33 cellular contexts compared by ENCODE assay signal in the genomic region with DNA sequence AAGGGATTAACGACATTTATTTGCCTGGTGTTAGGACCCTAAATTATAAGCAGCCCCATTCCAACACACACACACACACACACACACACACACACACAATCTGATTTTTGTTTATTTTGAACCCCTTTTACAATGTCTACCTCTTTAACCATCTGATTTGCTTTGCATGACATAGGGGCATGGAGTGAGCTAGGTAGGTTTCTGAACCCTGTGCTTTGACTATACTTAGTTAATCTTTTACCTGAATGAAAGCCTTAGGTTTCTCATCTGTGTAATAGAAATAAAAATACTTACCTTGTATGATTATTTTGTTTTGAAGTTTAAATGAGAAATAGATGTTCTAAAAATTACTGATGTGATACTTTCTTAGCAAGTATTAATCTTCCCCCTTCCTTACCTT.
DNase-seq lines count a peak whose midpoint lies in the region; ATAC-seq, FAIRE-seq and TF ChIP-seq lines count a peak whose summit lies in the region.
"Had no signal": no experiment of that assay in that cellular context is flagged by ENCODE, and none has a peak within 500 bp of the region (broad histone marks: within the 10 kb centered on the region; RNA-seq: fewer than 3 reads in every experiment).

No MANE protein-coding gene starts in this region.

- no peaks in the 10 kb centered on the region for H3K36me3 Mint-ChIP-seq in astrocyte (ENCODE audit: low read depth, unreplicated experiment)
- H3K36me3 Mint-ChIP-seq: CD14-positive monocyte; CD4-positive, alpha-beta memory T cell; CD4-positive, CD25-positive, alpha-beta regulatory T cell; CD8-positive, alpha-beta memory T cell; CD8-positive, alpha-beta T cell had no signal

- no peak for TF ChIP-seq RAD21 in HepG2 (CRISPR knock-in tag; IDR thresholded peaks at IDR 0.05)

- no peaks in the 10 kb centered on the region for H3K4me1 ChIP-seq in right lobe of liver
- H3K4me1 ChIP-seq in HepG2 (ENCODE audit: insufficient read depth, low read length): no peaks in the 10 kb centered on the region
- H3K4me1 ChIP-seq in astrocyte (ENCODE audit: insufficient read depth, low read length): no peaks in the 10 kb centered on the region
- H3K4me1 ChIP-seq: A549; BE2C; BLaER1; BLaER1 treated with 17β-estradiol and CSF1 and Interleukin-3, amounts not matched to agents 10 nM and 100 nM; Caco-2 had no signal

- FAIRE-seq in HepG2 (lab: Jason Lieb, UNC): no peak
- FAIRE-seq in D721Med (lab: Jason Lieb, UNC): peak; percentile 79
- peak; percentile 9 for FAIRE-seq in astrocyte (lab: Jason Lieb, UNC)
- FAIRE-seq: A204.1, A549 had no signal

- H3K4me2 ChIP-seq in HepG2 (ENCODE audit: low read depth, low read length) (no peak overlapping the region), astrocyte (ENCODE audit: low read length) (no peak overlapping the region)
- H3K4me2 ChIP-seq: A549; BLaER1; BLaER1 treated with 17β-estradiol and CSF1 and Interleukin-3, amounts not matched to agents 10 nM and 100 nM had no signal

- H3K9ac ChIP-seq in HepG2 (ENCODE audit: insufficient read depth, low read depth, low read length) (no peak overlapping the region), astrocyte (ENCODE audit: low read length) (no peak overlapping the region)
- H3K9ac ChIP-seq: BLaER1; BLaER1 treated with 17β-estradiol and CSF1 and Interleukin-3, amounts not matched to agents 10 nM and 100 nM had no signal

- TF ChIP-seq EP300 in HepG2 (IDR thresholded peaks at IDR 0.05; ENCODE audit: low read depth in 2 of 2, low read length in 2 of 2) (no peak), HepG2 (CRISPR knock-in tag; IDR thresholded peaks at IDR 0.05; ENCODE audit: borderline replicate concordance) (no peak)

- no peaks in the 10 kb centered on the region for H3K27me3 Mint-ChIP-seq in astrocyte (ENCODE audit: low read depth, unreplicated experiment)
- H3K27me3 Mint-ChIP-seq: B cell; CD4-positive, alpha-beta memory T cell; CD4-positive, alpha-beta T cell; CD4-positive, CD25-positive, alpha-beta regulatory T cell; CD8-positive, alpha-beta memory T cell had no signal

- no peak overlapping the region for H3K4me3 Mint-ChIP-seq in astrocyte (ENCODE audit: unreplicated experiment)
- H3K4me3 Mint-ChIP-seq: B cell; CD14-positive monocyte; CD4-positive, alpha-beta memory T cell; CD4-positive, alpha-beta T cell; CD4-positive, CD25-positive, alpha-beta regulatory T cell; CD8-positive, alpha-beta memory T cell; CD8-positive, alpha-beta T cell had no signal

- H3K27ac ChIP-seq in right lobe of liver (no peak overlapping the region), HepG2 (ENCODE audit: extremely low read length, insufficient read depth, low read length) (no peak overlapping the region), astrocyte (ENCODE audit: low read depth, low read length) (no peak overlapping the region)
- H3K27ac ChIP-seq: 22Rv1; A549; BLaER1; BLaER1 treated with 17β-estradiol and CSF1 and Interleukin-3, amounts not matched to agents 10 nM and 100 nM; C4-2B had no signal

- H3K4me1 Mint-ChIP-seq in astrocyte (ENCODE audit: low read depth, unreplicated experiment): peaks cover 6% of the 10 kb centered on the region
- H3K4me1 Mint-ChIP-seq: B cell; CD14-positive monocyte; CD4-positive, alpha-beta memory T cell; CD4-positive, CD25-positive, alpha-beta regulatory T cell; CD8-positive, alpha-beta memory T cell had no signal

- in situ Hi-C loops in HepG2 (cut with HindIII; ENCODE audit: extremely low pct_ligation_motif_present, low pct_unique_long_range_greater_than_20kb): no loop called here

- intact Hi-C loops in right lobe of liver (cut with DNase I): no loop called here
- intact Hi-C loops in HepG2 (cut with micrococcal nuclease; ENCODE audit: unreplicated experiment): no loop called here

- H3K4me3 ChIP-seq in right lobe of liver (no peak overlapping the region), HepG2 (replicated peaks in 1 of 3; ENCODE audit: insufficient read depth in 1 of 3, low read depth in 2 of 3, low read length in 3 of 3) (no peak overlapping the region), astrocyte (ENCODE audit: insufficient read depth, low read depth, low read length) (no peak overlapping the region)
- H3K4me3 ChIP-seq: A549; BLaER1; BLaER1 treated with 17β-estradiol and CSF1 and Interleukin-3, amounts not matched to agents 10 nM and 100 nM had no signal

- 100% methylated on average over 1 of the region's 1 CpG for WGBS in right lobe of liver (ENCODE audit: insufficient coverage, low coverage, low lambda C conversion rate, missing lambda C conversion rate)
- 0% methylated on average over 1 of the region's 1 CpG for WGBS in HepG2 (ENCODE audit: low lambda C conversion rate)

- TF ChIP-seq POLR2A in right lobe of liver (IDR thresholded peaks at IDR 0.05): no peak
- no peak for TF ChIP-seq POLR2A in HepG2 (IDR thresholded peaks at IDR 0.05; ENCODE audit: insufficient read depth in 1 of 2, low read depth in 2 of 2, low read length in 2 of 2)

- no peaks in the 10 kb centered on the region for H3K9me3 Mint-ChIP-seq in astrocyte (ENCODE audit: unreplicated experiment)
- H3K9me3 Mint-ChIP-seq: CD4-positive, alpha-beta T cell had no signal

- H3K36me3 ChIP-seq in right lobe of liver: no peaks in the 10 kb centered on the region
- H3K36me3 ChIP-seq in HepG2 (replicated peaks in 1 of 2; ENCODE audit: control insufficient read depth in 1 of 2, insufficient read depth in 2 of 2, low read length in 2 of 2): no peaks in the 10 kb centered on the region
- H3K36me3 ChIP-seq in astrocyte (ENCODE audit: insufficient read depth, low read length): no peaks in the 10 kb centered on the region
- H3K36me3 ChIP-seq: BE2C; BLaER1; BLaER1 treated with 17β-estradiol and CSF1 and Interleukin-3, amounts not matched to agents 10 nM and 100 nM had no signal

- peak; percentile 36 to 75 (median 60) for ATAC-seq in right lobe of liver
- ATAC-seq in HepG2: no peak
- ATAC-seq: A549; CD8-positive, alpha-beta T cell had no signal

- H3K79me2 ChIP-seq in HepG2 (ENCODE audit: insufficient read depth, low read length): no peaks in the 10 kb centered on the region
- no peaks in the 10 kb centered on the region for H3K79me2 ChIP-seq in astrocyte (ENCODE audit: insufficient read depth, low read length)

- H3K9me3 ChIP-seq in right lobe of liver: no peaks in the 10 kb centered on the region
- no peaks in the 10 kb centered on the region for H3K9me3 ChIP-seq in HepG2 (ENCODE audit: low read length)
- H3K9me3 ChIP-seq in astrocyte (ENCODE audit: insufficient read depth, low read depth, low read length): no peaks in the 10 kb centered on the region
- H3K9me3 ChIP-seq: A549, BE2C, BLaER1, Caco-2 had no signal

- no peak overlapping the region for H3K27ac Mint-ChIP-seq in astrocyte (ENCODE audit: unreplicated experiment)
- H3K27ac Mint-ChIP-seq: B cell; CD14-positive monocyte; CD4-positive, alpha-beta memory T cell; CD4-positive, alpha-beta T cell; CD4-positive, CD25-positive, alpha-beta regulatory T cell; CD8-positive, alpha-beta memory T cell; CD8-positive, alpha-beta T cell had no signal

- DNase-seq in right lobe of liver (no peak), HepG2 (ENCODE audit: low spot score) (no peak), D721Med (ENCODE audit: insufficient read length, low spot score) (no peak), astrocyte (ENCODE audit: low read depth) (no peak), NCI-H146 treated with DMSO at 0.1 percent for 48 hours (lab: John Stamatoyannopoulos, UW; ENCODE audit: unreplicated experiment) (no peak)
- DNase-seq in activated effector memory CD4-positive, alpha-beta T cell treated with anti-CD3 and anti-CD28 coated beads, Interleukin-2, amount 50 U/mL, for 16 hours: no peak
- DNase-seq: 8988T; ACHN; AML-193; BE2C; C1 segment of cervical spinal cord; Caco-2; Calu3; CD4-positive, alpha-beta memory T cell; CD4-positive, alpha-beta T cell; CD4-positive, CD25-positive, alpha-beta regulatory T cell; CD8-positive, alpha-beta memory T cell; CD8-positive, alpha-beta T cell; COR-L47; DMS 273 treated with DMSO at 0.1 percent for 48 hours; DMS153; DMS79; DMS79 treated with DMSO at 0.1 percent for 48 hours; DND-41; EL had no signal

- H4K20me1 ChIP-seq in HepG2 (ENCODE audit: insufficient read depth, low read length) (no peaks in the 10 kb centered on the region), astrocyte (ENCODE audit: insufficient read depth, low read length) (no peaks in the 10 kb centered on the region)
- H4K20me1 ChIP-seq: BLaER1; BLaER1 treated with 17β-estradiol and CSF1 and Interleukin-3, amounts not matched to agents 10 nM and 100 nM had no signal

- no peak for TF ChIP-seq CTCF in right lobe of liver (IDR thresholded peaks at IDR 0.05)
- no peak for TF ChIP-seq CTCF in HepG2 (CRISPR knock-in tag; IDR thresholded peaks at IDR 0.05)
- no peak for TF ChIP-seq CTCF in D721Med (IDR thresholded peaks at IDR 0.05; ENCODE audit: insufficient read depth, missing control alignments)
- no peak for TF ChIP-seq CTCF in astrocyte (IDR thresholded peaks at IDR 0.05; ENCODE audit: insufficient read depth, low read depth, low read length)

- no TSS peak for BruUV-seq in HepG2 (replicated peaks; lab: Mats Ljungman, UMichigan)

- H2AFZ ChIP-seq in HepG2 (ENCODE audit: low read length) (no peak overlapping the region), astrocyte (ENCODE audit: low read depth, low read length) (no peak overlapping the region)

- CTCF ChIA-PET in HepG2 (lab: Yijun Ruan, JAX; ENCODE audit: low intra/inter-chr PET ratio, low total read pairs): no interaction called here

- H3K27me3 ChIP-seq in right lobe of liver (no peaks in the 10 kb centered on the region), HepG2 (ENCODE audit: control insufficient read depth in 1 of 2, insufficient read depth in 2 of 2, low read length in 2 of 2) (no peaks in the 10 kb centered on the region), astrocyte (ENCODE audit: insufficient read depth, low read length) (no peaks in the 10 kb centered on the region)
- H3K27me3 ChIP-seq: BE2C; BLaER1; BLaER1 treated with 17β-estradiol and CSF1 and Interleukin-3, amounts not matched to agents 10 nM and 100 nM had no signal

- POLR2A ChIA-PET in HepG2 (lab: Yijun Ruan, JAX): no interaction called here

TF ChIP-seq in HepG2, 621 proteins besides CTCF, POLR2A, EP300 and RAD21:
- TF ChIP-seq ZNF605 (CRISPR knock-in tag; IDR thresholded peaks at IDR 0.05) (no peak), FOXA1 (IDR thresholded peaks at IDR 0.05) (no peak), FOXA1 (CRISPR knock-in tag; IDR thresholded peaks at IDR 0.05) (no peak), ZNF776 (CRISPR knock-in tag; IDR thresholded peaks at IDR 0.05) (no peak)
